In genomic region chr2:235001237-235002133, GRCh38 we compare ENCODE assay signal across 1 cellular context.
A peak's percentile ranks its signal among the peaks of the same experiment; 100 is the strongest.
TF ChIP-seq lines count a peak whose summit lies in the region.

No MANE protein-coding gene starts in this region.

TF ChIP-seq in HepG2, 621 proteins besides CTCF, POLR2A, EP300 and RAD21 (continues in another document):
- TF ChIP-seq HMGA1 (CRISPR knock-in tag; conservative IDR thresholded peaks at IDR 0.05) (no peak), ZBTB14 (CRISPR knock-in tag; IDR thresholded peaks at IDR 0.05) (no peak), MYNN (CRISPR knock-in tag; IDR thresholded peaks at IDR 0.05; ENCODE audit: low read depth) (no peak), ARNT2 (CRISPR knock-in tag; IDR thresholded peaks at IDR 0.05; ENCODE audit: low read depth) (0 out of 2 replicates have a peak, but pooled peaks have one; percentile 14), ZNF362 (CRISPR knock-in tag; IDR thresholded peaks at IDR 0.05; ENCODE audit: borderline replicate concordance) (no peak), MAFF (IDR thresholded peaks at IDR 0.05; ENCODE audit: low read depth, low read length) (no peak), HNF1B (CRISPR knock-in tag; IDR thresholded peaks at IDR 0.05) (no peak), HBP1 (CRISPR knock-in tag; IDR thresholded peaks at IDR 0.05; ENCODE audit: low read depth) (no peak), SP140L (CRISPR knock-in tag; IDR thresholded peaks at IDR 0.05; ENCODE audit: borderline replicate concordance) (no peak), EHMT2 (IDR thresholded peaks at IDR 0.05; ENCODE audit: borderline replicate concordance, low read depth, low read length) (no peak), ZNF225 (CRISPR knock-in tag; IDR thresholded peaks at IDR 0.05) (no peak), ATM (IDR thresholded peaks at IDR 0.05; ENCODE audit: borderline replicate concordance) (no peak), CEBPB (IDR thresholded peaks at IDR 0.05; ENCODE audit: borderline replicate concordance, low read depth, low read length) (no peak), MAX (IDR thresholded peaks at IDR 0.05) (0 out of 2 replicates have a peak, but pooled peaks have one; percentile 18), ZEB1 (IDR thresholded peaks at IDR 0.05; ENCODE audit: insufficient replicate concordance, low read depth) (peak; percentile 8), ZNF460 (CRISPR knock-in tag; IDR thresholded peaks at IDR 0.05; ENCODE audit: borderline replicate concordance) (peak; percentile 36; the same call in 1 of the 2 replicates), RNF219 (CRISPR knock-in tag; IDR thresholded peaks at IDR 0.05) (0 out of 2 replicates have a peak, but pooled peaks have one; percentile 5), ZNF44 (CRISPR knock-in tag; IDR thresholded peaks at IDR 0.05) (0 out of 2 replicates have a peak, but pooled peaks have one; percentile 16), ARID3A (IDR thresholded peaks at IDR 0.05; ENCODE audit: low read depth, low read length) (no peak), ZNF143 (CRISPR knock-in tag; IDR thresholded peaks at IDR 0.05) (no peak), KAT7 (CRISPR knock-in tag; IDR thresholded peaks at IDR 0.05; ENCODE audit: borderline replicate concordance) (no peak), AHR (CRISPR knock-in tag; IDR thresholded peaks at IDR 0.05) (no peak), STAT5B (CRISPR knock-in tag; IDR thresholded peaks at IDR 0.05) (no peak), SMAD9 (CRISPR knock-in tag; IDR thresholded peaks at IDR 0.05) (no peak), LBX2 (CRISPR knock-in tag; IDR thresholded peaks at IDR 0.05; ENCODE audit: borderline replicate concordance) (no peak), HMG20B (CRISPR knock-in tag; conservative IDR thresholded peaks at IDR 0.05) (no peak), SP4 (CRISPR knock-in tag; IDR thresholded peaks at IDR 0.05) (0 out of 2 replicates have a peak, but pooled peaks have one; percentile 12), NCOA5 (CRISPR knock-in tag; IDR thresholded peaks at IDR 0.05) (no peak), ZNF121 (CRISPR knock-in tag; IDR thresholded peaks at IDR 0.05) (peak; percentile 91), NRL (CRISPR knock-in tag; IDR thresholded peaks at IDR 0.05; ENCODE audit: borderline replicate concordance) (0 out of 2 replicates have a peak, but pooled peaks have one; percentile 0), NBN (conservative IDR thresholded peaks at IDR 0.05) (no peak), ZFP41 (CRISPR knock-in tag; IDR thresholded peaks at IDR 0.05; ENCODE audit: borderline replicate concordance) (no peak), REL (CRISPR knock-in tag; conservative IDR thresholded peaks at IDR 0.05) (0 out of 2 replicates have a peak, but pooled peaks have one; percentile 6), ZNF614 (CRISPR knock-in tag; IDR thresholded peaks at IDR 0.05; ENCODE audit: borderline replicate concordance) (no peak), HHEX (CRISPR knock-in tag; IDR thresholded peaks at IDR 0.05) (no peak), THAP7 (CRISPR knock-in tag; IDR thresholded peaks at IDR 0.05) (0 out of 2 replicates have a peak, but pooled peaks have one; percentile 13), ZNF256 (CRISPR knock-in tag; conservative IDR thresholded peaks at IDR 0.05) (no peak), SNAPC2 (CRISPR knock-in tag; IDR thresholded peaks at IDR 0.05) (no peak), AGO1 (IDR thresholded peaks at IDR 0.05; ENCODE audit: low read depth, low read length, poor library complexity, severe bottlenecking) (no peak), ZIK1 (CRISPR knock-in tag; IDR thresholded peaks at IDR 0.05; ENCODE audit: borderline replicate concordance, low read depth) (no peak), PHF8 (CRISPR knock-in tag; IDR thresholded peaks at IDR 0.05) (no peak), ZNF431 (CRISPR knock-in tag; IDR thresholded peaks at IDR 0.05; ENCODE audit: borderline replicate concordance, low read depth) (no peak), ZNF12 (CRISPR knock-in tag; IDR thresholded peaks at IDR 0.05) (no peak), ZNF704 (CRISPR knock-in tag; IDR thresholded peaks at IDR 0.05; ENCODE audit: borderline replicate concordance) (no peak), KDM4B (CRISPR knock-in tag; IDR thresholded peaks at IDR 0.05) (no peak), CREB3 (CRISPR knock-in tag; IDR thresholded peaks at IDR 0.05) (no peak), EZH2 (conservative IDR thresholded peaks at IDR 0.05; ENCODE audit: low read depth, low read length) (no peak), NCOA1 (CRISPR knock-in tag; IDR thresholded peaks at IDR 0.05) (no peak), POGK (CRISPR knock-in tag; conservative IDR thresholded peaks at IDR 0.05) (0 out of 2 replicates have a peak, but pooled peaks have one; percentile 43), GATAD1 (CRISPR knock-in tag; IDR thresholded peaks at IDR 0.05) (no peak), CHCHD3 (CRISPR knock-in tag; IDR thresholded peaks at IDR 0.05) (0 out of 2 replicates have a peak, but pooled peaks have one; percentile 36), SMARCC2 (IDR thresholded peaks at IDR 0.05) (no peak), TERF1 (CRISPR knock-in tag; IDR thresholded peaks at IDR 0.05) (no peak), PCBP1 (IDR thresholded peaks at IDR 0.05; ENCODE audit: borderline replicate concordance, low read depth, low read length) (no peak), SYNCRIP (IDR thresholded peaks at IDR 0.05; ENCODE audit: insufficient read depth, low read depth, low read length) (no peak)
